Comparison of ENCODE assay signal across 1 cellular context in genomic region chr16:2537451-2538379, GRCh38.
TF ChIP-seq lines count a peak whose summit lies in the region.

PDPK1 (plus strand) TSS chr16:2538021; CDS start chr16:2538113, 92 bp downstream.

TF ChIP-seq in K562, 482 proteins besides CTCF, POLR2A, EP300 and RAD21 (continued from another document and continues in another):
- TF ChIP-seq EWSR1 (IDR thresholded peaks at IDR 0.05; ENCODE audit: borderline replicate concordance, low read depth, partially characterized antibody) (no peak), ZFP1 (CRISPR knock-in tag; IDR thresholded peaks at IDR 0.05) (no peak), CTCFL (IDR thresholded peaks at IDR 0.05; ENCODE audit: borderline replicate concordance, insufficient read depth, low read depth, low read length, poor library complexity, severe bottlenecking) (no peak), ESRRA (IDR thresholded peaks at IDR 0.05; ENCODE audit: borderline replicate concordance, low read depth) (peak; percentile 64), ZBTB7A (IDR thresholded peaks at IDR 0.05; ENCODE audit: borderline replicate concordance, control insufficient read depth, low read depth, low read length) (peak; percentile 90), DPF2 (IDR thresholded peaks at IDR 0.05) (no peak), ELF1 (tag; IDR thresholded peaks at IDR 0.05) (peak; percentile 97), ZNF586 (CRISPR knock-in tag; conservative IDR thresholded peaks at IDR 0.05) (no peak), PHF8 (IDR thresholded peaks at IDR 0.05; ENCODE audit: borderline replicate concordance, low read length) (peak; percentile 81; the same call in 1 of the 2 replicates), HDAC8 (tag; IDR thresholded peaks at IDR 0.05) (no peak), ZNF184 (CRISPR knock-in tag; IDR thresholded peaks at IDR 0.05) (no peak), STAT5B (CRISPR knock-in tag; IDR thresholded peaks at IDR 0.05) (no peak), TBP (optimal IDR thresholded peaks at IDR 0.05; ENCODE audit: low read depth, low read length) (peak; percentile 62), LCOR (CRISPR knock-in tag; IDR thresholded peaks at IDR 0.05) (no peak), SAP30 (IDR thresholded peaks at IDR 0.05; ENCODE audit: borderline replicate concordance, insufficient read depth, low read depth, low read length, poor library complexity, severe bottlenecking) (peak; percentile 35), KLF13 (tag; IDR thresholded peaks at IDR 0.05; ENCODE audit: borderline replicate concordance, low read depth) (no peak), HMGN3 (IDR thresholded peaks at IDR 0.05; ENCODE audit: borderline replicate concordance, extremely low read depth, insufficient read length, low read depth, low read length) (peak; percentile 59), FOXJ3 (CRISPR knock-in tag; IDR thresholded peaks at IDR 0.05) (no peak), NUFIP1 (IDR thresholded peaks at IDR 0.05; ENCODE audit: partially characterized antibody) (no peak), CHD1 (IDR thresholded peaks at IDR 0.05; ENCODE audit: low read length) (peak; percentile 46), RCOR1 (IDR thresholded peaks at IDR 0.05; ENCODE audit: borderline replicate concordance in 1 of 2, low read depth in 2 of 2, low read length in 2 of 2) (0 out of 4 replicates have a peak, but pooled peaks of 1 of the 2 experiments have one; percentile 9), SAFB (IDR thresholded peaks at IDR 0.05; ENCODE audit: borderline replicate concordance, low read depth, low read length) (no peak), SMAD1 (IDR thresholded peaks at IDR 0.05; ENCODE audit: low read depth, low read length, partially characterized antibody) (no peak), TAF1 (IDR thresholded peaks at IDR 0.05; ENCODE audit: control insufficient read depth, extremely low read depth, insufficient read depth, low read length, severe bottlenecking) (peak; percentile 38), POLR3A (IDR thresholded peaks at IDR 0.05; ENCODE audit: borderline replicate concordance, extremely low read depth, insufficient read depth, insufficient read length) (peak; percentile 52), ZNF263 (CRISPR knock-in tag; IDR thresholded peaks at IDR 0.05; ENCODE audit: borderline replicate concordance) (no peak), RBM15 (IDR thresholded peaks at IDR 0.05; ENCODE audit: insufficient read depth, low read length) (no peak), POLR2G (IDR thresholded peaks at IDR 0.05; ENCODE audit: low read depth, low read length) (peak; percentile 82), ZNF639 (CRISPR knock-in tag; conservative IDR thresholded peaks at IDR 0.05 in 1 of 2, IDR thresholded peaks at IDR 0.05 in 1 of 2) (peak in 1 of 2 experiments; percentile 93; a peak in 2 of 4 replicates), GABPA (tag; conservative IDR thresholded peaks at IDR 0.05; ENCODE audit: low read depth) (peak; percentile 97), ZNF695 (CRISPR knock-in tag; IDR thresholded peaks at IDR 0.05) (no peak), MAFF (IDR thresholded peaks at IDR 0.05; ENCODE audit: low read length) (no peak), ELF4 (CRISPR knock-in tag; IDR thresholded peaks at IDR 0.05) (no peak), HES1 (IDR thresholded peaks at IDR 0.05; ENCODE audit: low read depth) (no peak), SP2 (IDR thresholded peaks at IDR 0.05; ENCODE audit: extremely low read depth, low read depth, low read length, poor library complexity, severe bottlenecking) (peak; percentile 55), BCOR (IDR thresholded peaks at IDR 0.05) (peak; percentile 72; the same call in 1 of the 2 replicates), MIER1 (IDR thresholded peaks at IDR 0.05; ENCODE audit: low read depth) (0 out of 2 replicates have a peak, but pooled peaks have one; percentile 11), SIN3A (IDR thresholded peaks at IDR 0.05; ENCODE audit: borderline replicate concordance in 2 of 2, control insufficient read depth in 1 of 2, low read depth in 2 of 2, low read length in 2 of 2) (peak in 1 of 2 experiments; percentile 49; a peak in 1 of 4 replicates), HDAC3 (IDR thresholded peaks at IDR 0.05; ENCODE audit: borderline replicate concordance, partially characterized antibody) (no peak), MEF2A (IDR thresholded peaks at IDR 0.05; ENCODE audit: control insufficient read depth, low read depth, low read length) (no peak), PRMT5 (CRISPR knock-in tag; IDR thresholded peaks at IDR 0.05) (no peak), ZBTB1 (CRISPR knock-in tag; IDR thresholded peaks at IDR 0.05; ENCODE audit: borderline replicate concordance, low read depth) (0 out of 2 replicates have a peak, but pooled peaks have one; percentile 43), ZNF143 (CRISPR knock-in tag; IDR thresholded peaks at IDR 0.05) (no peak), ZNF77 (CRISPR knock-in tag; IDR thresholded peaks at IDR 0.05) (no peak), DLX4 (CRISPR knock-in tag; IDR thresholded peaks at IDR 0.05) (no peak), SIN3B (IDR thresholded peaks at IDR 0.05; ENCODE audit: low read depth) (peak; percentile 74)
- TF ChIP-seq, protein P1, sequence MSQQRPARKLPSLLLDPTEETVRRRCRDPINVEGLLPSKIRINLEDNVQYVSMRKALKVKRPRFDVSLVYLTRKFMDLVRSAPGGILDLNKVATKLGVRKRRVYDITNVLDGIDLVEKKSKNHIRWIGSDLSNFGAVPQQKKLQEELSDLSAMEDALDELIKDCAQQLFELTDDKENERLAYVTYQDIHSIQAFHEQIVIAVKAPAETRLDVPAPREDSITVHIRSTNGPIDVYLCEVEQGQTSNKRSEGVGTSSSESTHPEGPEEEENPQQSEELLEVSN (IDR thresholded peaks at IDR 0.05; ENCODE audit: borderline replicate concordance in 1 of 2, extremely low read depth in 1 of 2, insufficient read depth in 1 of 2, insufficient read length in 1 of 2, low read depth in 1 of 2, low read length in 1 of 2, poor library complexity in 1 of 2, severe bottlenecking in 1 of 2) = peak in 1 of 2 experiments; percentile 0
- TF ChIP-seq, protein P2, sequence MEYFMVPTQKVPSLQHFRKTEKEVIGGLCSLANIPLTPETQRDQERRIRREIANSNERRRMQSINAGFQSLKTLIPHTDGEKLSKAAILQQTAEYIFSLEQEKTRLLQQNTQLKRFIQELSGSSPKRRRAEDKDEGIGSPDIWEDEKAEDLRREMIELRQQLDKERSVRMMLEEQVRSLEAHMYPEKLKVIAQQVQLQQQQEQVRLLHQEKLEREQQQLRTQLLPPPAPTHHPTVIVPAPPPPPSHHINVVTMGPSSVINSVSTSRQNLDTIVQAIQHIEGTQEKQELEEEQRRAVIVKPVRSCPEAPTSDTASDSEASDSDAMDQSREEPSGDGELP (CRISPR knock-in tag; IDR thresholded peaks at IDR 0.05; ENCODE audit: borderline replicate concordance) = peak; percentile 44; the same call in 1 of the 2 replicates
- TF ChIP-seq, protein P3, sequence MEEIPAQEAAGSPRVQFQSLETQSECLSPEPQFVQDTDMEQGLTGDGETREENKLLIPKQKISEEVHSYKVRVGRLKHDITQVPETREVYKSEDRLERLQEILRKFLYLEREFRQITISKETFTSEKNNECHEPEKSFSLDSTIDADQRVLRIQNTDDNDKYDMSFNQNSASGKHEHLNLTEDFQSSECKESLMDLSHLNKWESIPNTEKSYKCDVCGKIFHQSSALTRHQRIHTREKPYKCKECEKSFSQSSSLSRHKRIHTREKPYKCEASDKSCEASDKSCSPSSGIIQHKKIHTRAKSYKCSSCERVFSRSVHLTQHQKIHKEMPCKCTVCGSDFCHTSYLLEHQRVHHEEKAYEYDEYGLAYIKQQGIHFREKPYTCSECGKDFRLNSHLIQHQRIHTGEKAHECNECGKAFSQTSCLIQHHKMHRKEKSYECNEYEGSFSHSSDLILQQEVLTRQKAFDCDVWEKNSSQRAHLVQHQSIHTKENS (CRISPR knock-in tag; IDR thresholded peaks at IDR 0.05) = no peak
- TF ChIP-seq, protein P4, sequence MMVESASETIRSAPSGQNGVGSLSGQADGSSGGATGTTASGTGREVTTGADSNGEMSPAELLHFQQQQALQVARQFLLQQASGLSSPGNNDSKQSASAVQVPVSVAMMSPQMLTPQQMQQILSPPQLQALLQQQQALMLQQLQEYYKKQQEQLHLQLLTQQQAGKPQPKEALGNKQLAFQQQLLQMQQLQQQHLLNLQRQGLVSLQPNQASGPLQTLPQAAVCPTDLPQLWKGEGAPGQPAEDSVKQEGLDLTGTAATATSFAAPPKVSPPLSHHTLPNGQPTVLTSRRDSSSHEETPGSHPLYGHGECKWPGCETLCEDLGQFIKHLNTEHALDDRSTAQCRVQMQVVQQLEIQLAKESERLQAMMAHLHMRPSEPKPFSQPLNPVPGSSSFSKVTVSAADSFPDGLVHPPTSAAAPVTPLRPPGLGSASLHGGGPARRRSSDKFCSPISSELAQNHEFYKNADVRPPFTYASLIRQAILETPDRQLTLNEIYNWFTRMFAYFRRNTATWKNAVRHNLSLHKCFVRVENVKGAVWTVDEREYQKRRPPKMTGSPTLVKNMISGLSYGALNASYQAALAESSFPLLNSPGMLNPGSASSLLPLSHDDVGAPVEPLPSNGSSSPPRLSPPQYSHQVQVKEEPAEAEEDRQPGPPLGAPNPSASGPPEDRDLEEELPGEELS (CRISPR knock-in tag; IDR thresholded peaks at IDR 0.05; ENCODE audit: borderline replicate concordance) = 0 out of 2 replicates have a peak, but pooled peaks have one; percentile 58
- TF ChIP-seq, protein P5, sequence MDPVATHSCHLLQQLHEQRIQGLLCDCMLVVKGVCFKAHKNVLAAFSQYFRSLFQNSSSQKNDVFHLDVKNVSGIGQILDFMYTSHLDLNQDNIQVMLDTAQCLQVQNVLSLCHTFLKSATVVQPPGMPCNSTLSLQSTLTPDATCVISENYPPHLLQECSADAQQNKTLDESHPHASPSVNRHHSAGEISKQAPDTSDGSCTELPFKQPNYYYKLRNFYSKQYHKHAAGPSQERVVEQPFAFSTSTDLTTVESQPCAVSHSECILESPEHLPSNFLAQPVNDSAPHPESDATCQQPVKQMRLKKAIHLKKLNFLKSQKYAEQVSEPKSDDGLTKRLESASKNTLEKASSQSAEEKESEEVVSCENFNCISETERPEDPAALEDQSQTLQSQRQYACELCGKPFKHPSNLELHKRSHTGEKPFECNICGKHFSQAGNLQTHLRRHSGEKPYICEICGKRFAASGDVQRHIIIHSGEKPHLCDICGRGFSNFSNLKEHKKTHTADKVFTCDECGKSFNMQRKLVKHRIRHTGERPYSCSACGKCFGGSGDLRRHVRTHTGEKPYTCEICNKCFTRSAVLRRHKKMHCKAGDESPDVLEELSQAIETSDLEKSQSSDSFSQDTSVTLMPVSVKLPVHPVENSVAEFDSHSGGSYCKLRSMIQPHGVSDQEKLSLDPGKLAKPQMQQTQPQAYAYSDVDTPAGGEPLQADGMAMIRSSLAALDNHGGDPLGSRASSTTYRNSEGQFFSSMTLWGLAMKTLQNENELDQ (CRISPR knock-in tag; IDR thresholded peaks at IDR 0.05; ENCODE audit: borderline replicate concordance) = 0 out of 2 replicates have a peak, but pooled peaks have one; percentile 81
- TF ChIP-seq, protein P6, sequence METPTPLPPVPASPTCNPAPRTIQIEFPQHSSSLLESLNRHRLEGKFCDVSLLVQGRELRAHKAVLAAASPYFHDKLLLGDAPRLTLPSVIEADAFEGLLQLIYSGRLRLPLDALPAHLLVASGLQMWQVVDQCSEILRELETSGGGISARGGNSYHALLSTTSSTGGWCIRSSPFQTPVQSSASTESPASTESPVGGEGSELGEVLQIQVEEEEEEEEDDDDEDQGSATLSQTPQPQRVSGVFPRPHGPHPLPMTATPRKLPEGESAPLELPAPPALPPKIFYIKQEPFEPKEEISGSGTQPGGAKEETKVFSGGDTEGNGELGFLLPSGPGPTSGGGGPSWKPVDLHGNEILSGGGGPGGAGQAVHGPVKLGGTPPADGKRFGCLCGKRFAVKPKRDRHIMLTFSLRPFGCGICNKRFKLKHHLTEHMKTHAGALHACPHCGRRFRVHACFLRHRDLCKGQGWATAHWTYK (CRISPR knock-in tag; IDR thresholded peaks at IDR 0.05) = peak; percentile 73; the same call in 1 of the 2 replicates
- TF ChIP-seq, protein P7, sequence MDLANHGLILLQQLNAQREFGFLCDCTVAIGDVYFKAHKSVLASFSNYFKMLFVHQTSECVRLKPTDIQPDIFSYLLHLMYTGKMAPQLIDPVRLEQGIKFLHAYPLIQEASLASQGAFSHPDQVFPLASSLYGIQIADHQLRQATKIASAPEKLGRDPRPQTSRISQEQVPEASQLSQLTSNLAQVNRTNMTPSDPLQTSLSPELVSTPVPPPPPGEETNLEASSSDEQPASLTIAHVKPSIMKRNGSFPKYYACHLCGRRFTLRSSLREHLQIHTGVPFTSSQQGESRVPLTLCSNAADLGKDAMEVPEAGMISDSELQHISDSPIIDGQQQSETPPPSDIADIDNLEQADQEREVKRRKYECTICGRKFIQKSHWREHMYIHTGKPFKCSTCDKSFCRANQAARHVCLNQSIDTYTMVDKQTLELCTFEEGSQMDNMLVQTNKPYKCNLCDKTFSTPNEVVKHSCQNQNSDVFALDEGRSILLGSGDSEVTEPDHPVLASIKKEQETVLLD (IDR thresholded peaks at IDR 0.05) = no peak
